ENCODE assay signal across 23 cellular contexts in genomic region chr19:5563008-5563431, GRCh38. TPM values are rescaled to one million over a fixed set of nuclear protein-coding genes. Genes with fewer than 3 reads are reported as not detected.
DNase-seq lines count a peak whose midpoint lies in the region; ATAC-seq and TF ChIP-seq lines count a peak whose summit lies in the region.
"Had no signal": no experiment of that assay in that cellular context is flagged by ENCODE, and none has a peak within 500 bp of the region (broad histone marks: within the 10 kb centered on the region; RNA-seq: fewer than 3 reads in every experiment).

No MANE protein-coding gene starts in this region.

- peaks cover 9 to 10% of the 10 kb centered on the region in 2 experiments for H3K9me3 Mint-ChIP-seq in H9

- H3K27ac ChIP-seq in H9 (ENCODE audit: insufficient read length, low read depth, low read length) = no peak overlapping the region
- no peak overlapping the region for H3K27ac ChIP-seq in brain microvascular endothelial cell
- H3K27ac ChIP-seq: adrenal gland, breast epithelium, spleen had no signal

- H2AK5ac ChIP-seq in H9 (ENCODE audit: insufficient read length, low read length) = no peak overlapping the region

- no peak overlapping the region for H2BK5ac ChIP-seq in H9 (ENCODE audit: insufficient read length, low read length)

- peaks cover 0 to 9% (median 4%) of the 10 kb centered on the region in 3 experiments; a peak in 1 of 7 replicates for H3K36me3 Mint-ChIP-seq in H9 (ENCODE audit: insufficient read depth in 1 of 3, low read depth in 3 of 3)

- H3K27me3 ChIP-seq in H9 (ENCODE audit: insufficient read depth, low read length) (peaks cover 11% of the 10 kb centered on the region; the same call in 1 of the 2 replicates), brain microvascular endothelial cell (replicated peaks) (peaks cover 25% of the 10 kb centered on the region)

- no peak overlapping the region for H3K4me2 ChIP-seq in H9 (ENCODE audit: insufficient read depth, insufficient read length, low read length)

- no peak overlapping the region for H3K14ac ChIP-seq in H9 (ENCODE audit: insufficient read depth, low read length)

- H3K4me3 ChIP-seq in brain microvascular endothelial cell (ENCODE audit: low read depth, low read length) (no peak overlapping the region), retinal pigment epithelial cell (ENCODE audit: low read length) (no peak overlapping the region)
- H3K4me3 ChIP-seq: adrenal gland, breast epithelium, spleen had no signal

- no peak overlapping the region for H2AFZ ChIP-seq in H9 (ENCODE audit: low read length)

- no peaks in the 10 kb centered on the region for H3K36me3 ChIP-seq in brain microvascular endothelial cell (replicated peaks)
- H3K36me3 ChIP-seq: adrenal gland, breast epithelium, spleen had no signal

- H3K27me3 Mint-ChIP-seq in H9 (ENCODE audit: low read depth) = peaks cover 30% of the 10 kb centered on the region

- no peaks in the 10 kb centered on the region for H3K79me2 ChIP-seq in H9 (ENCODE audit: insufficient read depth, low read length)

- H3K56ac ChIP-seq in H9 (ENCODE audit: insufficient read length, low read depth, low read length) = no peak overlapping the region

- TF ChIP-seq CTCF in H9 (conservative IDR thresholded peaks at IDR 0.05) = peak; percentile 59
- TF ChIP-seq CTCF in brain microvascular endothelial cell (IDR thresholded peaks at IDR 0.05; ENCODE audit: low read depth, low read length, missing control alignments) = peak; percentile 16
- TF ChIP-seq CTCF in retinal pigment epithelial cell (conservative IDR thresholded peaks at IDR 0.05; ENCODE audit: low read depth, low read length) = peak; percentile 16

- H3K4me3 Mint-ChIP-seq in H9 = no peak overlapping the region
- H3K4me3 Mint-ChIP-seq: activated CD8-positive, alpha-beta T cell treated with anti-CD3 and anti-CD28 coated beads for 36 hours; B cell had no signal

- no peak overlapping the region for H4K91ac ChIP-seq in H9 (ENCODE audit: insufficient read length, low read depth, low read length)

- H3K4me1 ChIP-seq in H9 (ENCODE audit: insufficient read depth, low read length) = no peaks in the 10 kb centered on the region; the same call in 1 of the 2 replicates
- H3K4me1 ChIP-seq: adrenal gland, breast epithelium had no signal

- no peak overlapping the region for H4K5ac ChIP-seq in H9 (ENCODE audit: insufficient read length, low read depth, low read length)

- no CpG with 5 or more reads among the region's 8 CpGs for WGBS in H9 (ENCODE audit: extremely low coverage, insufficient read length, low lambda C conversion rate)

- no peak for TF ChIP-seq POLR2A in GM18505 (IDR thresholded peaks at IDR 0.05; ENCODE audit: borderline replicate concordance, extremely low read depth, insufficient read depth, insufficient read length)

- H3K4me1 Mint-ChIP-seq in H9 = peaks cover 16 to 20% of the 10 kb centered on the region in 2 experiments
- H3K4me1 Mint-ChIP-seq: B cell had no signal

- no peak overlapping the region for H2BK15ac ChIP-seq in H9 (ENCODE audit: low read depth, low read length)

- DNase-seq in DMS 273 (lab: John Stamatoyannopoulos, UW; ENCODE audit: unreplicated experiment) = peak; percentile 54
- no peak for DNase-seq in DMS 273 treated with DMSO at 0.1 percent for 48 hours (lab: John Stamatoyannopoulos, UW)
- DNase-seq in H9 = peak; percentile 77
- DNase-seq in brain microvascular endothelial cell = no peak
- no peak for DNase-seq in retinal pigment epithelial cell (ENCODE audit: low read depth)
- DNase-seq: 8988T; activated CD8-positive, alpha-beta T cell treated with anti-CD3 and anti-CD28 coated beads for 36 hours; activated T-cell treated with anti-CD3 and anti-CD28 coated beads for 4 hours; adrenal gland; cortex of kidney; EL; MM.1S; NCI-H1436 treated with DMSO at 0.1 percent for 48 hours; spleen; stimulated activated CD4-positive, alpha-beta T cell treated with anti-CD3 and anti-CD28 coated beads, Interleukin-4, amount 100 ng/mL, for 1 hour; stimulated activated naive CD4-positive, alpha-beta T cell; T1000 had no signal

- H3K23me2 ChIP-seq in H9 (ENCODE audit: insufficient read length, low read depth, low read length, poor library complexity, severe bottlenecking) = no peaks in the 10 kb centered on the region

- no peaks in the 10 kb centered on the region for H3K9me3 ChIP-seq in H9 (ENCODE audit: control insufficient read depth, low read depth, low read length)

- in situ Hi-C loops in brain microvascular endothelial cell (cut with HindIII; ENCODE audit: low pct_ligation_motif_present, low sequenced_read_pairs) = no loop called here

- no peak overlapping the region for H4K8ac ChIP-seq in H9 (replicated peaks; ENCODE audit: insufficient read length, low read depth, low read length)

- no peak overlapping the region for H3K23ac ChIP-seq in H9 (ENCODE audit: insufficient read length, low read depth, low read length)

- H3K4ac ChIP-seq in H9 (ENCODE audit: low read depth, low read length) = no peak overlapping the region

- no peak overlapping the region for H3K18ac ChIP-seq in H9 (ENCODE audit: insufficient read length, low read depth, low read length)

- peak overlapping the region in 1 of 3 experiments; percentile 49; a peak in 2 of 7 replicates for H3K27ac Mint-ChIP-seq in H9
- H3K27ac Mint-ChIP-seq: activated CD8-positive, alpha-beta T cell treated with anti-CD3 and anti-CD28 coated beads for 36 hours; B cell had no signal

- no peaks in the 10 kb centered on the region for H3K79me1 ChIP-seq in H9 (ENCODE audit: insufficient read depth, low read depth, low read length, poor library complexity, severe bottlenecking)

- no peak for ATAC-seq in GM18505 (IDR thresholded peaks at IDR 0.05; ENCODE audit: unreplicated experiment)
- no peak for ATAC-seq in GM21360 (IDR thresholded peaks at IDR 0.05; ENCODE audit: unreplicated experiment)
- ATAC-seq in HG02981 (IDR thresholded peaks at IDR 0.05; ENCODE audit: unreplicated experiment) = no peak
- ATAC-seq: activated CD8-positive, alpha-beta T cell treated with anti-CD3 and anti-CD28 coated beads for 36 hours had no signal

- H4K20me1 ChIP-seq in H9 (ENCODE audit: control insufficient read depth, insufficient read depth, insufficient read length) = peaks cover 3% of the 10 kb centered on the region

- no peak overlapping the region for H2BK20ac ChIP-seq in H9 (ENCODE audit: low read depth, low read length, poor library complexity, severe bottlenecking)

- H2BK120ac ChIP-seq in H9 (ENCODE audit: low read depth, low read length, poor library complexity, severe bottlenecking) = no peak overlapping the region

- no peak overlapping the region for H3K9ac ChIP-seq in H9 (ENCODE audit: extremely low read depth, insufficient read length, low read length)

- H2BK12ac ChIP-seq in H9 (ENCODE audit: insufficient read length, low read depth, low read length) = no peak overlapping the region

- H3T11ph ChIP-seq in H9 (ENCODE audit: low read length) = no peak overlapping the region

RNA-seq across cellular contexts. Expression of gene TINCR, which starts 4.7 kb away (rescaled TPM):
- 0.17 and 0.18 TPM in 2 replicates for total RNA-seq in H9 (2021)
- total RNA-seq: glomerular endothelial cell had no signal

RNA-seq across cellular contexts. Expression of gene SAFB2, which starts 59.6 kb away (rescaled TPM):
- 70.3 and 76.1 TPM in 2 replicates for total RNA-seq in H9 (2021)

RNA-seq across cellular contexts. Expression of gene SAFB, which starts 59.9 kb away (rescaled TPM):
- 107 and 110 TPM in 2 replicates for total RNA-seq in H9 (2021)

Comparison
In these comparisons a context has a peak if more than half of its experiments do, and no peak if none do; other contexts are left out.
1. DNase-seq: peak in DMS 273 (single experiment) and H9 (single experiment); none in DMS 273 treated with DMSO at 0.1 percent for 48 hours (single experiment), brain microvascular endothelial cell (single experiment) and retinal pigment epithelial cell (single experiment).
2. Peak in every context shown above with its lines, with median percentiles within 50 percentile points of each other: CTCF ChIP-seq.